In genomic region chr20:23116301-23117089, GRCh38 we compare ENCODE assay signal across 12 cellular contexts. TPM values are rescaled to one million over a fixed set of nuclear protein-coding genes. Genes with fewer than 3 reads are reported as not detected.
A peak's percentile ranks its signal among the peaks of the same experiment; 100 is the strongest.
DNase-seq lines count a peak whose midpoint lies in the region; ATAC-seq, FAIRE-seq and TF ChIP-seq lines count a peak whose summit lies in the region.
"Had no signal": no experiment of that assay in that cellular context is flagged by ENCODE, and none has a peak within 500 bp of the region (broad histone marks: within the 10 kb centered on the region; RNA-seq: fewer than 3 reads in every experiment).

No MANE protein-coding gene starts in this region.

- no peaks in the 10 kb centered on the region for H3K9me3 ChIP-seq in neutrophil

- intact Hi-C loops in activated CD4-positive, alpha-beta T cell treated with anti-CD3 and anti-CD28 coated beads, Interleukin-2, amount 10 ng/mL, durations not matched to agents 24 days and 14 days (cut with micrococcal nuclease) = no loop called here

- H3K4me1 ChIP-seq in neutrophil (ENCODE audit: control insufficient read depth in 1 of 2, insufficient read depth in 1 of 2, low read depth in 1 of 2, low read length in 1 of 2) = peaks cover 55 to 61% of the 10 kb centered on the region in 2 experiments

- peak overlapping the region; percentile 90 for H3K27ac ChIP-seq in neutrophil

- no peaks in the 10 kb centered on the region for H3K27me3 Mint-ChIP-seq in activated CD4-positive, alpha-beta T cell treated with anti-CD3 and anti-CD28 coated beads, Interleukin-2, amount 10 ng/mL, durations not matched to agents 24 days and 14 days

- peak; percentile 50 for DNase-seq in ELR (ENCODE audit: low read depth)
- peak; percentile 56 for DNase-seq in MV-4-11 (lab: John Stamatoyannopoulos, UW)
- peak; percentile 83 for DNase-seq in bronchial epithelial cell (ENCODE audit: low read depth)
- DNase-seq in middle frontal gyrus (ENCODE audit: extremely low spot score, low spot score) = no peak
- DNase-seq in iPS-NIHi7 (ENCODE audit: extremely low spot score) = no peak
- no peak for DNase-seq in activated CD4-positive, alpha-beta T cell treated with anti-CD3 and anti-CD28 coated beads, Interleukin-2, amount 10 ng/mL, durations not matched to agents 24 days and 14 days
- DNase-seq: left ventricle myocardium superior, NCI-H2029 had no signal

- H3K4me3 Mint-ChIP-seq in activated CD4-positive, alpha-beta T cell treated with anti-CD3 and anti-CD28 coated beads, Interleukin-2, amount 10 ng/mL, durations not matched to agents 24 days and 14 days = no peak overlapping the region
- H3K4me3 Mint-ChIP-seq: activated T-helper 17 cell treated with anti-CD3 and anti-CD28 coated beads, Interleukin-2, amount 50 U/mL, for 72 hours; stimulated activated naive CD8-positive, alpha-beta T cell treated with anti-CD3 and anti-CD28 coated beads, Interleukin-15, Interleukin-2, amounts not matched to agents 100 ng/mL and 50 ng/mL, for 24 hours had no signal

- no peak for TF ChIP-seq CTCF in bronchial epithelial cell (IDR thresholded peaks at IDR 0.05; ENCODE audit: insufficient read depth, low read length, severe bottlenecking)
- no peak for TF ChIP-seq CTCF in neutrophil (IDR thresholded peaks at IDR 0.05)

- H3K27ac Mint-ChIP-seq in activated CD4-positive, alpha-beta T cell treated with anti-CD3 and anti-CD28 coated beads, Interleukin-2, amount 10 ng/mL, durations not matched to agents 24 days and 14 days = no peak overlapping the region
- H3K27ac Mint-ChIP-seq: activated T-helper 17 cell treated with anti-CD3 and anti-CD28 coated beads, Interleukin-2, amount 50 U/mL, for 72 hours; stimulated activated naive CD8-positive, alpha-beta T cell treated with anti-CD3 and anti-CD28 coated beads, Interleukin-15, Interleukin-2, amounts not matched to agents 100 ng/mL and 50 ng/mL, for 24 hours had no signal

- no peaks in the 10 kb centered on the region for H3K9me3 Mint-ChIP-seq in activated CD4-positive, alpha-beta T cell treated with anti-CD3 and anti-CD28 coated beads, Interleukin-2, amount 10 ng/mL, durations not matched to agents 24 days and 14 days
- H3K9me3 Mint-ChIP-seq: activated T-helper 17 cell treated with anti-CD3 and anti-CD28 coated beads, Interleukin-2, amount 50 U/mL, for 72 hours; stimulated activated naive CD8-positive, alpha-beta T cell treated with anti-CD3 and anti-CD28 coated beads, Interleukin-15, Interleukin-2, amounts not matched to agents 100 ng/mL and 50 ng/mL, for 24 hours had no signal

- no peaks in the 10 kb centered on the region for H3K27me3 ChIP-seq in bronchial epithelial cell (ENCODE audit: control insufficient read depth, insufficient read depth, low read length)
- H3K27me3 ChIP-seq in neutrophil = no peaks in the 10 kb centered on the region

- H3K4me3 ChIP-seq in bronchial epithelial cell (ENCODE audit: low read depth, low read length) (no peak overlapping the region), neutrophil (ENCODE audit: low read depth in 1 of 2, low read length in 1 of 2) (peak overlapping the region in 1 of 2 experiments; percentile 13)

- H3K4me1 Mint-ChIP-seq in activated CD4-positive, alpha-beta T cell treated with anti-CD3 and anti-CD28 coated beads, Interleukin-2, amount 10 ng/mL, durations not matched to agents 24 days and 14 days = no peaks in the 10 kb centered on the region
- H3K4me1 Mint-ChIP-seq: activated T-helper 17 cell treated with anti-CD3 and anti-CD28 coated beads, Interleukin-2, amount 50 U/mL, for 72 hours had no signal

- no peak for FAIRE-seq in bronchial epithelial cell (lab: Jason Lieb, UNC)

- no peaks in the 10 kb centered on the region for H3K36me3 Mint-ChIP-seq in activated CD4-positive, alpha-beta T cell treated with anti-CD3 and anti-CD28 coated beads, Interleukin-2, amount 10 ng/mL, durations not matched to agents 24 days and 14 days (ENCODE audit: low read depth)

- no peak for ATAC-seq in HG03521 (IDR thresholded peaks at IDR 0.05; ENCODE audit: unreplicated experiment)

- no peaks in the 10 kb centered on the region for H3K36me3 ChIP-seq in bronchial epithelial cell (ENCODE audit: control insufficient read depth, insufficient read depth, low read length)
- H3K36me3 ChIP-seq in neutrophil = no peaks in the 10 kb centered on the region

RNA-seq across cellular contexts. Expression of gene CD93, which starts 30.4 kb away (rescaled TPM):
- under 0.01 and 0.13 TPM in 2 replicates for total RNA-seq in bronchial epithelial cell
- total RNA-seq in activated CD4-positive, alpha-beta T cell treated with anti-CD3 and anti-CD28 coated beads, Interleukin-2, amount 10 ng/mL, durations not matched to agents 24 days and 14 days = 1.5 and 1.7 TPM in 2 replicates

Comparison
In these comparisons a context has a peak if more than half of its experiments do, and no peak if none do; other contexts are left out.
1. DNase-seq: peak in ELR (single experiment), MV-4-11 (single experiment) and bronchial epithelial cell (single experiment); none in middle frontal gyrus (single experiment), iPS-NIHi7 (single experiment) and activated CD4-positive, alpha-beta T cell treated with anti-CD3 and anti-CD28 coated beads, Interleukin-2, amount 10 ng/mL, durations not matched to agents 24 days and 14 days (single experiment).